18 cellular contexts compared by ENCODE assay signal in the genomic region with DNA sequence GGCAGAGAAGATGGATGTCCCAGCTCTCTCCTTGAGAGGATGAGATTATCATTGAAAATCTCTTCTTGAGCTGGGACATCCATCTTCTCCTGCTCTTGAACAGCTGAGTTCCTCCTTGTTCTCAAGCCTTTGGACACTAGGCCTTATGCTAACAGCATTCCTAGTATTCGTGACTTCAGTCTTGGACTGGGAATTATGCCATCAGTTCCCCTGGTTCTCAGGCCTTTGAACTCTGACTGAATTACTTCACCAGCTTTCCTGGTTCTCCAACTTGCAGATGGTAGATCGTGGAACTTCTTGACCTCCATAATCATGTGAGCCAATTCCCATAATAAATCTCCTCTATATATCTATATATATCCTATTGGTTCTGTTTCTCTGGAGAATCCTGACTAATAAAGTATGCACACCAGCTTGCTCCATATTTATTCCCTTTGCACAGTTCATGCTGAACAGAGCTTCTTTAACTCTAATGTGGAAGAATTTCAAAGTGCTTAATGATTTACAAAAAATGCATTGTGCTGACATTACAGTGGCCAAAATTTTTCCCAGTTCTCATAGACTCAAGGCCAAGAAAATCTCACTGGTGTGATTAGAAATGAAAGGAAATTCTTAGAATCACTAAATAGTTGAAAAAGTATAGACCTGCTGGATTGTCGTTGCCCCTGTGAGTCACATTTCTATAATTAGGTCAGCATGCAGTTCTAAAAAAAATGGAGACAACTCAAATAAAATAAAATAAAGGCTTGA.
DNase-seq lines count a peak whose midpoint lies in the region; ATAC-seq and TF ChIP-seq lines count a peak whose summit lies in the region.
"Had no signal": no experiment of that assay in that cellular context is flagged by ENCODE, and none has a peak within 500 bp of the region (broad histone marks: within the 10 kb centered on the region; RNA-seq: fewer than 3 reads in every experiment).

No MANE protein-coding gene starts in this region.

- no peak for TF ChIP-seq EP300 in upper lobe of left lung (IDR thresholded peaks at IDR 0.05)

- H3K79me2 ChIP-seq in ACC112 (ENCODE audit: control insufficient read depth, insufficient read depth, low read length, unreplicated experiment): no peaks in the 10 kb centered on the region

- H3K27ac Mint-ChIP-seq in osteocyte (ENCODE audit: unreplicated experiment): peak overlapping the region; percentile 68
- H3K27ac Mint-ChIP-seq: natural killer cell; T-helper 1 cell treated with Interleukin-12 subunit alpha and Interleukin-12 subunit beta and Interleukin-4 antibody, amounts not matched to agents 30 μg/mL and 1 μg/mL, for 36 hours; type B pancreatic cell had no signal

- H3K27ac ChIP-seq in ACC112 (ENCODE audit: low read depth, low read length) (peak overlapping the region; percentile 31), upper lobe of left lung (peak overlapping the region in 2 of 4 donors; percentile 10 to 37)

- H3K4me3 ChIP-seq in ACC112 (ENCODE audit: low read depth, low read length): no peak overlapping the region
- no peak overlapping the region for H3K4me3 ChIP-seq in upper lobe of left lung
- H3K4me3 ChIP-seq in lower leg skin (ENCODE audit: low read depth, poor library complexity, severe bottlenecking): no peak overlapping the region

- no peak for ATAC-seq in GM19463 (IDR thresholded peaks at IDR 0.05; ENCODE audit: unreplicated experiment)
- ATAC-seq in upper lobe of left lung (ENCODE audit: low FRiP score in 2 of 2): no peak
- ATAC-seq: natural killer cell, PC-3 had no signal

- peaks cover 22% of the 10 kb centered on the region for H3K9me3 Mint-ChIP-seq in osteocyte (ENCODE audit: unreplicated experiment)

- intact Hi-C loops in lower leg skin (cut with DNase I; ENCODE audit: low total_unique reads): no loop called here

- DNase-seq in M059J (ENCODE audit: low read depth) (peak; percentile 79), fibroblast of peridontal ligament (ENCODE audit: extremely low read depth) (peak; percentile 91), osteocyte (ENCODE audit: extremely low spot score, unreplicated experiment) (no peak), NCI-H1092 treated with DMSO at 0.1 percent for 48 hours (lab: John Stamatoyannopoulos, UW) (no peak), upper lobe of left lung (no peak), lower leg skin (ENCODE audit: low spot score in 2 of 2) (no peak)
- DNase-seq: ACHN; activated CD4-positive, alpha-beta T cell treated with anti-CD3 and anti-CD28 coated beads, Interleukin-2, amount 50 U/mL, for 1 hour; DMS79; islet precursor cell; natural killer cell; NCI-H1092; NCI-H510A; PC-3 had no signal

- no peaks in the 10 kb centered on the region for H3K9me3 ChIP-seq in upper lobe of left lung

- H3K36me3 Mint-ChIP-seq in osteocyte (ENCODE audit: unreplicated experiment): peaks cover 7% of the 10 kb centered on the region
- H3K36me3 Mint-ChIP-seq: natural killer cell, type B pancreatic cell had no signal

- 52 to 55% methylated on average over 3 of the region's 3 CpGs for WGBS in upper lobe of left lung, 2 donors
- WGBS in lower leg skin, 2 donors: 29 to 36% methylated on average over 3 of the region's 3 CpGs

- TF ChIP-seq POLR2A in upper lobe of left lung (IDR thresholded peaks at IDR 0.05): no peak
- no peak for TF ChIP-seq POLR2A in lower leg skin (IDR thresholded peaks at IDR 0.05)

- no peaks in the 10 kb centered on the region for H3K27me3 ChIP-seq in ACC112 (ENCODE audit: insufficient read depth, low read length)
- H3K27me3 ChIP-seq in upper lobe of left lung: no peaks in the 10 kb centered on the region

- H3K4me1 Mint-ChIP-seq in osteocyte (ENCODE audit: unreplicated experiment): peaks cover 35% of the 10 kb centered on the region
- H3K4me1 Mint-ChIP-seq: natural killer cell had no signal

- H3K36me3 ChIP-seq in ACC112 (ENCODE audit: insufficient read depth, low read length) (no peaks in the 10 kb centered on the region), upper lobe of left lung (no peaks in the 10 kb centered on the region)

- no peak overlapping the region for H3K4me3 Mint-ChIP-seq in osteocyte (ENCODE audit: unreplicated experiment)
- H3K4me3 Mint-ChIP-seq: natural killer cell; T-helper 1 cell treated with Interleukin-12 subunit alpha and Interleukin-12 subunit beta and Interleukin-4 antibody, amounts not matched to agents 30 μg/mL and 1 μg/mL, for 36 hours; type B pancreatic cell had no signal

- peaks cover 18% of the 10 kb centered on the region for H3K4me1 ChIP-seq in ACC112 (ENCODE audit: control insufficient read depth, insufficient read depth, low read length, unreplicated experiment)
- H3K4me1 ChIP-seq in upper lobe of left lung: peaks cover 0 to 7% (median 2%) of the 10 kb centered on the region in 4 donors

- no peaks in the 10 kb centered on the region for H3K27me3 Mint-ChIP-seq in osteocyte (ENCODE audit: unreplicated experiment)
- H3K27me3 Mint-ChIP-seq: type B pancreatic cell had no signal

- H2AFZ ChIP-seq in ACC112 (ENCODE audit: low read length, unreplicated experiment): no peak overlapping the region

- TF ChIP-seq CTCF in osteocyte (IDR thresholded peaks at IDR 0.05): no peak
- no peak for TF ChIP-seq CTCF in upper lobe of left lung (IDR thresholded peaks at IDR 0.05)
- TF ChIP-seq CTCF in lower leg skin (IDR thresholded peaks at IDR 0.05): no peak

Comparison
In these comparisons a context has a peak if more than half of its experiments do, and no peak if none do; other contexts are left out.
1. DNase-seq: peak in M059J (single experiment) and fibroblast of peridontal ligament (single experiment); none in osteocyte (single experiment), NCI-H1092 treated with DMSO at 0.1 percent for 48 hours (single experiment), upper lobe of left lung (0 of 2) and lower leg skin (0 of 2).